In the genomic region with DNA sequence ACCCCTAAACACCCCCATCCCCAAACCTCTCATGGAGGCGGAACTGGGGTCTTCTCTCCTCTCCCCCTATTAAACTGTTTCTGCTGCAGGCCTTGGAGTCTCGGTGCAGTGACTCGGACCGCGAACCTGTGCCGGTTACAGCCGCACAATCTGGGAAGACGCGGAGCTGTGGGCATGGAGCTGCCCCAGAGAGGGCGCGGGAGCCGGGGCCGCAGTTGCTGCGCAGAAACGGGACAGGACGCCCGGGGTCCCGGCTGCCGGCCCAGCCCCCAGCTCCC, we compare ENCODE assay signal across 8 cellular contexts. TPM values are rescaled to one million over a fixed set of nuclear protein-coding genes. Genes with fewer than 3 reads are reported as not detected.
DNase-seq lines count a peak whose midpoint lies in the region; FAIRE-seq and TF ChIP-seq lines count a peak whose summit lies in the region.

No MANE protein-coding gene starts in this region.

- H3K27ac Mint-ChIP-seq in endothelial cell (ENCODE audit: unreplicated experiment), result peak overlapping the region; percentile 72

- peaks cover 19% of the 10 kb centered on the region for H3K9me3 Mint-ChIP-seq in endothelial cell (ENCODE audit: unreplicated experiment)

- no peak for FAIRE-seq in RCC 7860 (lab: Jason Lieb, UNC)

- DNase-seq in AG04449 (ENCODE audit: low read depth, low spot score), result no peak
- peak; percentile 59 for DNase-seq in GM20000 (ENCODE audit: low spot score)
- DNase-seq in RWPE1 (ENCODE audit: low spot score), result peak; percentile 35
- no peak for DNase-seq in endothelial cell (ENCODE audit: low spot score)
- DNase-seq in NCI-H1694 (lab: John Stamatoyannopoulos, UW), result no peak
- no peak for DNase-seq in RCC 7860 (ENCODE audit: low spot score)
- DNase-seq in HUDEP-2 (lab: John Stamatoyannopoulos, UW; ENCODE audit: unreplicated experiment in 76 of 76), result no peak

- H3K36me3 ChIP-seq in muscle layer of colon (ENCODE audit: insufficient read depth, low read length), result no peaks in the 10 kb centered on the region

- peaks cover 10% of the 10 kb centered on the region for H3K4me1 Mint-ChIP-seq in endothelial cell (ENCODE audit: unreplicated experiment)

- peak overlapping the region; percentile 60 for H3K9ac ChIP-seq in muscle layer of colon (ENCODE audit: low read length)

- H3K9me3 ChIP-seq in muscle layer of colon (ENCODE audit: low read length), result no peaks in the 10 kb centered on the region

- TF ChIP-seq CTCF in AG04449 (IDR thresholded peaks at IDR 0.05; ENCODE audit: insufficient read depth, low read length, missing control alignments), result no peak
- TF ChIP-seq CTCF in GM20000 (IDR thresholded peaks at IDR 0.05; ENCODE audit: extremely low read depth, missing control alignments), result no peak
- TF ChIP-seq CTCF in RWPE1 (conservative IDR thresholded peaks at IDR 0.05; ENCODE audit: low read depth), result no peak
- TF ChIP-seq CTCF in endothelial cell (IDR thresholded peaks at IDR 0.05; ENCODE audit: unreplicated experiment), result no peak

- H3K27ac ChIP-seq in RWPE1 (peak overlapping the region; percentile 84), muscle layer of colon (ENCODE audit: low read depth, low read length) (peak overlapping the region; percentile 82)

- peak overlapping the region; percentile 92 for H3K4me3 Mint-ChIP-seq in endothelial cell (ENCODE audit: unreplicated experiment)

- peaks cover 38% of the 10 kb centered on the region for H3K36me3 Mint-ChIP-seq in endothelial cell (ENCODE audit: low read depth, unreplicated experiment)

- H3K27me3 ChIP-seq in muscle layer of colon (ENCODE audit: control insufficient read depth in 1 of 2, insufficient read depth in 2 of 2, low read length in 2 of 2), result no peaks in the 10 kb centered on the region

- H3K4me3 ChIP-seq in AG04449 (ENCODE audit: low read depth, low read length), result peak overlapping the region; percentile 85
- H3K4me3 ChIP-seq in muscle layer of colon (ENCODE audit: low read depth in 1 of 2, low read length in 2 of 2), result peak overlapping the region; percentile 82 to 88

- peaks cover 8% of the 10 kb centered on the region for H3K27me3 Mint-ChIP-seq in endothelial cell (ENCODE audit: unreplicated experiment)

- CTCF ChIA-PET in AG04449 (lab: Yijun Ruan, JAX) (interaction anchor here (0.6 to 1.7 kb wide), 11 partner anchors 11 to 441 kb away, joined by 3 to 6 read pairs (median 3); a partner anchor contains a TSS), RWPE1 (lab: Yijun Ruan, JAX) (interaction anchor here (0.6 to 0.8 kb wide), 4 partner anchors 11 to 285 kb away, joined by 3 to 13 read pairs (median 3); a partner anchor contains a TSS)

- POLR2A ChIA-PET in AG04449 (lab: Yijun Ruan, JAX), result interaction anchor here (1.0 to 1.4 kb wide), 4 partner anchors 32 to 440 kb away, joined by 3 to 7 read pairs (median 4); a partner anchor contains a TSS
- POLR2A ChIA-PET in RWPE1 (lab: Yijun Ruan, JAX; ENCODE audit: low non-redundant PET), result interaction anchor here (0.6 kb wide), 2 partner anchors 32 to 35 kb away, joined by 3 read pairs; a partner anchor contains a TSS

- H3K4me1 ChIP-seq in muscle layer of colon (ENCODE audit: insufficient read depth, low read length), result peaks cover 10% of the 10 kb centered on the region

RNA-seq across cellular contexts. Expression of a gene that starts 0.5 kb away (rescaled TPM):
- 4.0 TPM for total RNA-seq in endothelial cell (ENCODE audit: unreplicated experiment)

RNA-seq across cellular contexts. Expression of a gene that starts 31.6 kb away (rescaled TPM):
- 1.2 TPM for total RNA-seq in endothelial cell (ENCODE audit: unreplicated experiment)

RNA-seq across cellular contexts. Expression of a gene that starts 36.0 kb away (rescaled TPM):
- total RNA-seq in endothelial cell (ENCODE audit: unreplicated experiment), result 4.9 TPM

Comparison
In these comparisons a context has a peak if more than half of its experiments do, and no peak if none do; other contexts are left out.
1. DNase-seq: peak in GM20000 (single experiment) and RWPE1 (single experiment); none in AG04449 (single experiment), endothelial cell (single experiment), NCI-H1694 (single experiment), RCC 7860 (single experiment) and HUDEP-2 (0 of 76).